In the genomic region with DNA sequence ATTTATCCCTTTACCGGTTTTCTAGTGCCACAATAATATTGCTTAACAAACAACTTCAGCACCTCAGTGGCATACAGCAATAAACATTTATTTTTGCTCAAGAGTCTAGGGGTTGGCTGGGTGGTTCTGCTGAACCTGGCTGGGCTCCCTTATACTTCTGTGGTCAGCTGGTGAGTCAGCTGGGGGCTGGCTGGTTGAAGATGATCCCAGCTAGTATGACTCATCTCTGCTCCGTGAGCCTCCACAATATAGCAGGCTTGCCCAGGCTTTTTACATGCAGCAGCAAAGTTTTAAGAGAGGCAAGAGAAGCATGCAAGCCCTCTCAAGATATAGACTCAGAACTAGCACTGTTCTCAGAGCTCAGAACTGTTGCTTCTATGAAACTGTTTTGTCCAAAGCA, we compare ENCODE assay signal across 7 cellular contexts.
DNase-seq lines count a peak whose midpoint lies in the region; ATAC-seq lines count a peak whose summit lies in the region.

No MANE protein-coding gene starts in this region.

- H3K4me3 Mint-ChIP-seq in activated naive CD8-positive, alpha-beta T cell treated with anti-CD3 and anti-CD28 coated beads, Interleukin-2, amount 50 U/mL, for 24 hours, result no peak overlapping the region
- no peak overlapping the region for H3K4me3 Mint-ChIP-seq in stimulated activated effector memory CD8-positive, alpha-beta T cell treated with anti-CD3 and anti-CD28 coated beads, Interleukin-12 subunit alpha, Interleukin-12 subunit beta, amount 100 ng/mL, for 72 hours

- no peaks in the 10 kb centered on the region for H3K36me3 Mint-ChIP-seq in activated naive CD8-positive, alpha-beta T cell treated with anti-CD3 and anti-CD28 coated beads, Interleukin-2, amount 50 U/mL, for 24 hours (ENCODE audit: low read depth)
- no peaks in the 10 kb centered on the region for H3K36me3 Mint-ChIP-seq in stimulated activated effector memory CD8-positive, alpha-beta T cell treated with anti-CD3 and anti-CD28 coated beads, Interleukin-12 subunit alpha, Interleukin-12 subunit beta, amount 100 ng/mL, for 72 hours

- ATAC-seq in GM18498 (IDR thresholded peaks at IDR 0.05; ENCODE audit: unreplicated experiment) (peak; percentile 95), GM21825 (IDR thresholded peaks at IDR 0.05; ENCODE audit: unreplicated experiment) (peak; percentile 92)
- ATAC-seq in activated naive CD8-positive, alpha-beta T cell treated with anti-CD3 and anti-CD28 coated beads, Interleukin-2, amount 50 U/mL, for 24 hours, result peak; percentile 97
- peak; percentile 77 for ATAC-seq in stimulated activated effector memory CD8-positive, alpha-beta T cell treated with anti-CD3 and anti-CD28 coated beads, Interleukin-12 subunit alpha, Interleukin-12 subunit beta, amount 100 ng/mL, for 72 hours

- DNase-seq in HuH-7 (ENCODE audit: low spot score), result peak; percentile 6
- DNase-seq in activated naive CD8-positive, alpha-beta T cell treated with anti-CD3 and anti-CD28 coated beads, Interleukin-2, amount 50 U/mL, for 24 hours, result peak; percentile 44
- DNase-seq in inferior parietal cortex (ENCODE audit: extremely low spot score), result peak; percentile 32
- DNase-seq in stimulated activated effector memory CD8-positive, alpha-beta T cell treated with anti-CD3 and anti-CD28 coated beads, Interleukin-12 subunit alpha, Interleukin-12 subunit beta, amount 100 ng/mL, for 72 hours (ENCODE audit: low spot score in 2 of 2), result no peak
- no peak for DNase-seq in globus pallidus (ENCODE audit: low spot score)

- peaks cover 22% of the 10 kb centered on the region for H3K9me3 Mint-ChIP-seq in activated naive CD8-positive, alpha-beta T cell treated with anti-CD3 and anti-CD28 coated beads, Interleukin-2, amount 50 U/mL, for 24 hours
- no peaks in the 10 kb centered on the region for H3K9me3 Mint-ChIP-seq in stimulated activated effector memory CD8-positive, alpha-beta T cell treated with anti-CD3 and anti-CD28 coated beads, Interleukin-12 subunit alpha, Interleukin-12 subunit beta, amount 100 ng/mL, for 72 hours

- no peaks in the 10 kb centered on the region for H3K27me3 Mint-ChIP-seq in activated naive CD8-positive, alpha-beta T cell treated with anti-CD3 and anti-CD28 coated beads, Interleukin-2, amount 50 U/mL, for 24 hours

- H3K27ac Mint-ChIP-seq in activated naive CD8-positive, alpha-beta T cell treated with anti-CD3 and anti-CD28 coated beads, Interleukin-2, amount 50 U/mL, for 24 hours, result no peak overlapping the region
- H3K27ac Mint-ChIP-seq in stimulated activated effector memory CD8-positive, alpha-beta T cell treated with anti-CD3 and anti-CD28 coated beads, Interleukin-12 subunit alpha, Interleukin-12 subunit beta, amount 100 ng/mL, for 72 hours, result no peak overlapping the region

- peaks cover 16% of the 10 kb centered on the region for H3K4me1 Mint-ChIP-seq in activated naive CD8-positive, alpha-beta T cell treated with anti-CD3 and anti-CD28 coated beads, Interleukin-2, amount 50 U/mL, for 24 hours
- no peaks in the 10 kb centered on the region for H3K4me1 Mint-ChIP-seq in stimulated activated effector memory CD8-positive, alpha-beta T cell treated with anti-CD3 and anti-CD28 coated beads, Interleukin-12 subunit alpha, Interleukin-12 subunit beta, amount 100 ng/mL, for 72 hours

Comparison
In these comparisons a context has a peak if more than half of its experiments do, and no peak if none do; other contexts are left out.
1. DNase-seq: peak in HuH-7 (single experiment), activated naive CD8-positive, alpha-beta T cell treated with anti-CD3 and anti-CD28 coated beads, Interleukin-2, amount 50 U/mL, for 24 hours (single experiment) and inferior parietal cortex (single experiment); none in stimulated activated effector memory CD8-positive, alpha-beta T cell treated with anti-CD3 and anti-CD28 coated beads, Interleukin-12 subunit alpha, Interleukin-12 subunit beta, amount 100 ng/mL, for 72 hours (0 of 2) and globus pallidus (single experiment).
2. Peak in every context shown above with its lines, with median percentiles within 50 percentile points of each other: ATAC-seq.